In genomic region chrX:147803948-147804347, GRCh38 we compare ENCODE assay signal across 8 cellular contexts.
A peak's percentile ranks its signal among the peaks of the same experiment; 100 is the strongest.
DNase-seq lines count a peak whose midpoint lies in the region; ATAC-seq and TF ChIP-seq lines count a peak whose summit lies in the region.

No MANE protein-coding gene starts in this region.

- H3K9me3 ChIP-seq in tibial nerve, result no peaks in the 10 kb centered on the region

- H3K27ac ChIP-seq in tibial nerve, result no peak overlapping the region

- H3K27me3 ChIP-seq in tibial nerve, result no peaks in the 10 kb centered on the region

- peak; percentile 58 for ATAC-seq in HG02938 (IDR thresholded peaks at IDR 0.05; ENCODE audit: unreplicated experiment)
- peak; percentile 50 for ATAC-seq in left colon
- ATAC-seq in GM19397 (IDR thresholded peaks at IDR 0.05; ENCODE audit: unreplicated experiment), result no peak
- no peak for ATAC-seq in GM21723 (IDR thresholded peaks at IDR 0.05; ENCODE audit: unreplicated experiment)

- peak; percentile 20 for DNase-seq in NCI-H748 (lab: John Stamatoyannopoulos, UW; ENCODE audit: unreplicated experiment)
- no peak for DNase-seq in NCI-H748 treated with DMSO at 0.1 percent for 48 hours (lab: John Stamatoyannopoulos, UW)
- peak; percentile 51 for DNase-seq in RKO (ENCODE audit: low spot score)
- no peak for DNase-seq in left colon
- DNase-seq in tibial nerve (ENCODE audit: low spot score in 2 of 2), result no peak

- H3K4me1 ChIP-seq in tibial nerve, result no peaks in the 10 kb centered on the region

- TF ChIP-seq POLR2A in tibial nerve (IDR thresholded peaks at IDR 0.05), result no peak

- peak in 1 of 5 experiments; percentile 30 for TF ChIP-seq CTCF in tibial nerve (IDR thresholded peaks at IDR 0.05)

- intact Hi-C loops in left colon (cut with DNase I, micrococcal nuclease), result no loop called here

- no peak for TF ChIP-seq EP300 in tibial nerve (IDR thresholded peaks at IDR 0.05)

- H3K4me3 ChIP-seq in tibial nerve, result no peak overlapping the region

- WGBS in tibial nerve, 2 donors, result 9 to 20% methylated on average over 2 of the region's 2 CpGs

- H3K36me3 ChIP-seq in tibial nerve, result no peaks in the 10 kb centered on the region

Comparison
In these comparisons a context has a peak if more than half of its experiments do, and no peak if none do; other contexts are left out.
1. DNase-seq: peak in NCI-H748 (single experiment) and RKO (single experiment); none in NCI-H748 treated with DMSO at 0.1 percent for 48 hours (single experiment), left colon (0 of 2) and tibial nerve (0 of 2).
2. ATAC-seq: peak in HG02938 (single experiment) and left colon (single experiment); none in GM19397 (single experiment) and GM21723 (single experiment).